In the genomic region with DNA sequence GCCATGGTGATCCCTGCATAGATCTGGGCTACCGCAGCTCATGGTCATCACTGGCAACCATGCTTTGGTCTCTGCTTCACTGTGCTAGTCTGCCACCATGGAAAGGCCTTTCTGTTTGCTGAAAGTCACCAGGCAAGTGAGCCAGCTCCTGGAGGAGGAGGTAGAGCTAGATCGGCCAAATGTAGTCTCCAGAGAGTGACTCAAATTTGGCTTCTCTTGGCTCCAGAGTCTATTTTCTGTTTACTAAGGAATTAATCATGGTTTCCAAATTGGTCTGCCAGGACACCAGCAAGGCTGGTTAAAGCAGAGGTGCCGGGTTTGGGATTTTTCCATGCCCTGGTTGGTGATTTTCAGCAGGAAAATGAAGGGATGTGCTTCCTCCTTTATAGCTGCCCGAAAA, we compare ENCODE assay signal across 17 cellular contexts. TPM values are rescaled to one million over a fixed set of nuclear protein-coding genes. Genes with fewer than 3 reads are reported as not detected.
DNase-seq lines count a peak whose midpoint lies in the region; ATAC-seq, FAIRE-seq and TF ChIP-seq lines count a peak whose summit lies in the region.
"Had no signal": no experiment of that assay in that cellular context is flagged by ENCODE, and none has a peak within 500 bp of the region (broad histone marks: within the 10 kb centered on the region; RNA-seq: fewer than 3 reads in every experiment).

No MANE protein-coding gene starts in this region.

- WGBS in K562 (ENCODE audit: insufficient coverage, low coverage, missing lambda C conversion rate) = 15% methylated on average over 4 of the region's 4 CpGs

- peaks cover 8% of the 10 kb centered on the region for H3F3A ChIP-seq in MM.1S (ENCODE audit: insufficient read depth, low read length)

- CTCF ChIA-PET in K562 (lab: Yijun Ruan, JAX; ENCODE audit: low intra/inter-chr PET ratio) = no interaction called here

- H3K27me3 ChIP-seq in KMS-11 (ENCODE audit: insufficient read depth, low read depth) = peaks cover 56% of the 10 kb centered on the region
- no peaks in the 10 kb centered on the region for H3K27me3 ChIP-seq in K562 (ENCODE audit: control insufficient read depth in 2 of 2, insufficient read depth in 2 of 2, low read length in 2 of 2)
- peaks cover 26% of the 10 kb centered on the region for H3K27me3 ChIP-seq in MM.1S (replicated peaks; ENCODE audit: insufficient read depth, low read length)
- H3K27me3 ChIP-seq: BLaER1 had no signal

- no peak for FAIRE-seq in K562 (lab: Jason Lieb, UNC)
- FAIRE-seq: H1 had no signal

- no peak for TF ChIP-seq CTCF in KMS-11 (conservative IDR thresholded peaks at IDR 0.05; ENCODE audit: low read depth, low read length)
- no peak for TF ChIP-seq CTCF in K562 (IDR thresholded peaks at IDR 0.05 in 2 of 3, conservative IDR thresholded peaks at IDR 0.05 in 1 of 3; ENCODE audit: insufficient read depth in 2 of 3, low read depth in 1 of 3, low read length in 3 of 3)
- no peak for TF ChIP-seq CTCF in fibroblast of mammary gland (conservative IDR thresholded peaks at IDR 0.05; ENCODE audit: control insufficient read depth, insufficient read depth, low read depth, low read length)
- TF ChIP-seq CTCF in MM.1S (IDR thresholded peaks at IDR 0.05; ENCODE audit: low read length) = no peak

- TF ChIP-seq EP300 in K562 (IDR thresholded peaks at IDR 0.05; ENCODE audit: low read length) = no peak

- H2AFZ ChIP-seq in KMS-11 (ENCODE audit: low read depth) (no peak overlapping the region), K562 (ENCODE audit: low read depth, low read length) (peak overlapping the region; percentile 31; the same call in 1 of the 2 replicates), MM.1S (ENCODE audit: low read length) (no peak overlapping the region)

- no TSS peak for BruUV-seq in K562 (replicated peaks; lab: Mats Ljungman, UMichigan)

- H3K9me2 ChIP-seq in MM.1S (replicated peaks; ENCODE audit: insufficient read depth, low read length) = no peaks in the 10 kb centered on the region
- H3K9me2 ChIP-seq: SK-N-SH had no signal

- TF ChIP-seq RAD21 in K562 (CRISPR knock-in tag; conservative IDR thresholded peaks at IDR 0.05 in 1 of 2, IDR thresholded peaks at IDR 0.05 in 1 of 2) = no peak

- peak overlapping the region; percentile 60; the same call in 1 of the 2 replicates for H3K4me2 ChIP-seq in KMS-11
- no peak overlapping the region for H3K4me2 ChIP-seq in K562 (ENCODE audit: insufficient read depth, low read length)
- no peak overlapping the region for H3K4me2 ChIP-seq in MM.1S (ENCODE audit: low read depth, low read length)
- H3K4me2 ChIP-seq: BLaER1, SK-N-SH had no signal

- intact Hi-C loops in K562 (cut with micrococcal nuclease) = no loop called here

- no peak overlapping the region for H3K27ac ChIP-seq in KMS-11
- no peak overlapping the region for H3K27ac ChIP-seq in K562 (ENCODE audit: extremely low read depth, low read depth, low read length)
- H3K27ac ChIP-seq in MM.1S (ENCODE audit: low read length) = no peak overlapping the region
- H3K27ac ChIP-seq: BLaER1 had no signal

- peaks cover 26% of the 10 kb centered on the region for H3K4me1 ChIP-seq in KMS-11 (ENCODE audit: low read depth, poor library complexity, severe bottlenecking)
- 0 out of 5 replicates have a peak, but pooled peaks cover 0 to 4% of the 10 kb centered on the region in 2 experiments for H3K4me1 ChIP-seq in K562 (replicated peaks in 1 of 2; ENCODE audit: control insufficient read depth in 2 of 2, insufficient read depth in 2 of 2, low read length in 2 of 2)
- H3K4me1 ChIP-seq in MM.1S (ENCODE audit: low read length) = peaks cover 9% of the 10 kb centered on the region; the same call in 1 of the 2 replicates
- H3K4me1 ChIP-seq: BLaER1 had no signal

- H3K4me3 ChIP-seq in KMS-11 (IDR thresholded peaks at IDR 0.05; ENCODE audit: insufficient read depth, low read depth, low read length) = no peak overlapping the region
- no peak overlapping the region for H3K4me3 ChIP-seq in K562
- no peak overlapping the region for H3K4me3 ChIP-seq in fibroblast of mammary gland (ENCODE audit: control insufficient read depth, low read depth, low read length)
- H3K4me3 ChIP-seq in MM.1S (ENCODE audit: low read length) = no peak overlapping the region
- H3K4me3 ChIP-seq: BLaER1 had no signal

- H3K36me3 ChIP-seq in KMS-11 (ENCODE audit: insufficient read depth) = no peaks in the 10 kb centered on the region
- no peaks in the 10 kb centered on the region for H3K36me3 ChIP-seq in K562 (ENCODE audit: control insufficient read depth, insufficient read depth, low read length)
- no peaks in the 10 kb centered on the region for H3K36me3 ChIP-seq in MM.1S (replicated peaks; ENCODE audit: insufficient read depth, low read length)
- H3K36me3 ChIP-seq: BLaER1 had no signal

- no peak overlapping the region for H3K9ac ChIP-seq in KMS-11
- no peak overlapping the region for H3K9ac ChIP-seq in K562 (ENCODE audit: insufficient read depth in 1 of 2, low read depth in 2 of 2, low read length in 2 of 2)
- H3K9ac ChIP-seq in MM.1S (ENCODE audit: low read length) = no peak overlapping the region
- H3K9ac ChIP-seq: BLaER1, SK-N-SH had no signal

- peak; percentile 62 for DNase-seq in AG08395 (ENCODE audit: low spot score)
- DNase-seq in K562 (ENCODE audit: extremely low read depth in 1 of 4, low spot score in 3 of 4) = no peak
- peak; percentile 70 for DNase-seq in fibroblast of mammary gland (ENCODE audit: low read depth)
- DNase-seq in MM.1S = no peak
- no peak for DNase-seq in NCI-H2171 treated with DMSO at 0.1 percent for 48 hours (lab: John Stamatoyannopoulos, UW)
- DNase-seq: ACHN, Kasumi-1, NCI-H1436 treated with DMSO at 0.1 percent for 48 hours, NCI-H226, NCI-H69, Right ventricle myocardium superior, SK-N-SH had no signal

- no peak for TF ChIP-seq POLR2A in K562 (conservative IDR thresholded peaks at IDR 0.05)

- H3K79me2 ChIP-seq in KMS-11 (ENCODE audit: insufficient read depth, low read depth) = no peaks in the 10 kb centered on the region
- H3K79me2 ChIP-seq in K562 (ENCODE audit: control insufficient read depth, insufficient read depth, low read length) = no peaks in the 10 kb centered on the region
- no peaks in the 10 kb centered on the region for H3K79me2 ChIP-seq in MM.1S (ENCODE audit: low read length)

- in situ Hi-C loops in K562 (cut with MboI) = no loop called here

- H3K9me3 ChIP-seq in K562 (replicated peaks; ENCODE audit: control insufficient read depth, insufficient read depth, low read depth, low read length) = no peaks in the 10 kb centered on the region
- no peaks in the 10 kb centered on the region for H3K9me3 ChIP-seq in MM.1S (replicated peaks; ENCODE audit: insufficient read depth, low read length)
- H3K9me3 ChIP-seq: BLaER1, SK-N-SH had no signal

- ATAC-seq in K562 = peak; percentile 34; the same call in 1 of the 3 replicates
- ATAC-seq in HG03045 (IDR thresholded peaks at IDR 0.05; ENCODE audit: unreplicated experiment) = no peak
- ATAC-seq in HG03196 (IDR thresholded peaks at IDR 0.05; ENCODE audit: unreplicated experiment) = no peak

- POLR2A ChIA-PET in K562 (lab: Yijun Ruan, JAX) = interaction anchor here (1.1 kb wide), 1 partner anchor 11 kb away, joined by 3 read pairs; no protein-coding TSS in a partner anchor

- 0 out of 2 replicates have a peak, but pooled peaks cover 4% of the 10 kb centered on the region for H4K20me1 ChIP-seq in KMS-11 (ENCODE audit: insufficient read depth)
- no peaks in the 10 kb centered on the region for H4K20me1 ChIP-seq in K562 (replicated peaks; ENCODE audit: control insufficient read depth, insufficient read depth, low read length)
- no peaks in the 10 kb centered on the region for H4K20me1 ChIP-seq in MM.1S (ENCODE audit: insufficient read depth, low read length)
- H4K20me1 ChIP-seq: BLaER1 had no signal

- H3K9me1 ChIP-seq in K562 (ENCODE audit: control insufficient read depth, insufficient read depth, low read length) = no peaks in the 10 kb centered on the region

RNA-seq across cellular contexts. Expression of gene IVNS1ABP, which starts 52.7 kb away (rescaled TPM):
- total RNA-seq in K562 (2011; cell fraction: chromatin; rRNA removed; ENCODE audit: low replicate concordance) = 173 and 433 TPM in 2 replicates
- total RNA-seq in K562 (2011; cell fraction: nucleolus; rRNA removed) = 69.9 and 88.0 TPM in 2 replicates
- 156 and 175 TPM in 2 replicates for total RNA-seq in K562 (2011; cell fraction: nucleoplasm; rRNA removed)
- total RNA-seq in K562 (2014; rRNA removed) (50.1 and 55.0 TPM in 2 replicates), K562 (2014; rRNA removed; fragmentation: Illumina TruSeq; extraction: Trizol) (98.4 and 106 TPM in 2 replicates), K562 (2015; rRNA removed; fragmentation: Illumina TruSeq; extraction: Trizol) (77.7 and 79.5 TPM in 2 replicates), K562 (2021) (83.1 and 83.2 TPM in 2 replicates)
- polyA plus RNA-seq in K562 (2011; rRNA removed) (126 and 128 TPM in 2 replicates), K562 (2014; fragmentation: Illumina TruSeq; extraction: Trizol) (62.7 and 68.0 TPM in 2 replicates), K562 (2014; fragmentation: Nextera tagmentation; extraction: Ambion mirVana) (10 to 100 TPM; 30.6 to 77.7 TPM), K562 (2014; rRNA removed) (57.4 and 61.2 TPM in 2 replicates)
- polyA plus RNA-seq in K562 (2011; cell fraction: cytosol; rRNA removed) = 19.6 and 49.4 TPM in 2 replicates
- polyA plus RNA-seq in K562 (2011; cell fraction: nucleus; rRNA removed) = 310 and 362 TPM in 2 replicates
- 30.0 and 50.2 TPM in 2 replicates for polyA plus RNA-seq in K562 (2012)
- 163 and 190 TPM in 2 replicates for polyA minus RNA-seq in K562 (2011; rRNA and poly(A)+ RNA removed)
- 32.6 and 42.3 TPM in 2 replicates for polyA minus RNA-seq in K562 (2011; cell fraction: cytosol; rRNA and poly(A)+ RNA removed)
- polyA minus RNA-seq in K562 (2011; cell fraction: nucleus; rRNA and poly(A)+ RNA removed) = 289 and 483 TPM in 2 replicates

Comparison
In these comparisons a context has a peak if more than half of its experiments do, and no peak if none do; other contexts are left out.
1. DNase-seq: peak in AG08395 (single experiment) and fibroblast of mammary gland (single experiment); none in K562 (0 of 4), MM.1S (single experiment) and NCI-H2171 treated with DMSO at 0.1 percent for 48 hours (single experiment).